12 cellular contexts compared by ENCODE assay signal in genomic region chr1:147762233-147763024, GRCh38. TPM values are rescaled to one million over a fixed set of nuclear protein-coding genes. Genes with fewer than 3 reads are reported as not detected.
DNase-seq lines count a peak whose midpoint lies in the region; ATAC-seq lines count a peak whose summit lies in the region.
"Had no signal": no experiment of that assay in that cellular context is flagged by ENCODE, and none has a peak within 500 bp of the region (broad histone marks: within the 10 kb centered on the region; RNA-seq: fewer than 3 reads in every experiment).

No MANE protein-coding gene starts in this region.

- peak overlapping the region; percentile 6 for H3K27ac Mint-ChIP-seq in activated T-helper 17 cell treated with anti-CD3 and anti-CD28 coated beads, Interleukin-2, amount 50 U/mL, for 72 hours

- intact Hi-C loops in Right ventricle myocardium inferior (cut with DNase I) (no loop called here), cardiac septum (cut with DNase I) (no loop called here)

- H3K9me3 Mint-ChIP-seq in activated T-helper 17 cell treated with anti-CD3 and anti-CD28 coated beads, Interleukin-2, amount 50 U/mL, for 72 hours: no peaks in the 10 kb centered on the region

- peak overlapping the region; percentile 0 for H3K4me3 Mint-ChIP-seq in activated T-helper 17 cell treated with anti-CD3 and anti-CD28 coated beads, Interleukin-2, amount 50 U/mL, for 72 hours

- no peaks in the 10 kb centered on the region for H3K27me3 Mint-ChIP-seq in activated T-helper 17 cell treated with anti-CD3 and anti-CD28 coated beads, Interleukin-2, amount 50 U/mL, for 72 hours

- H3K4me1 Mint-ChIP-seq in activated T-helper 17 cell treated with anti-CD3 and anti-CD28 coated beads, Interleukin-2, amount 50 U/mL, for 72 hours: peaks cover 15% of the 10 kb centered on the region

- H3K36me3 Mint-ChIP-seq in activated T-helper 17 cell treated with anti-CD3 and anti-CD28 coated beads, Interleukin-2, amount 50 U/mL, for 72 hours (ENCODE audit: low read depth): no peaks in the 10 kb centered on the region

- ATAC-seq in Right ventricle myocardium inferior (peak; percentile 37), HG02763 (IDR thresholded peaks at IDR 0.05; ENCODE audit: unreplicated experiment) (no peak), HG02759 (IDR thresholded peaks at IDR 0.05; ENCODE audit: unreplicated experiment) (no peak), GM18870 (IDR thresholded peaks at IDR 0.05; ENCODE audit: unreplicated experiment) (no peak)
- peak; percentile 49 for ATAC-seq in activated T-helper 17 cell treated with anti-CD3 and anti-CD28 coated beads, Interleukin-2, amount 50 U/mL, for 72 hours (replicated peaks)

- DNase-seq in Right ventricle myocardium inferior (ENCODE audit: missing footprints) (no peak), cardiac septum (ENCODE audit: low spot score) (no peak), islet precursor cell (peak; percentile 61), pons (ENCODE audit: low spot score) (no peak)
- DNase-seq: activated CD8-positive, alpha-beta memory T cell treated with anti-CD3 and anti-CD28 coated beads for 24 hours; SJCRH30; stimulated activated CD8-positive, alpha-beta memory T cell treated with anti-CD3 and anti-CD28 coated beads, Interleukin-4, amount 100 ng/mL, for 48 hours had no signal

RNA-seq across cellular contexts. Expression of gene GJA5, which starts 2.0 kb away (rescaled TPM):
- total RNA-seq in Right ventricle myocardium inferior (11.3 TPM), cardiac septum (9.9 TPM)
- total RNA-seq in activated T-helper 17 cell treated with anti-CD3 and anti-CD28 coated beads, Interleukin-2, amount 50 U/mL, for 72 hours: not detected
- total RNA-seq: bronchial epithelial cell, SJCRH30 had no signal

Comparison
In these comparisons a context has a peak if more than half of its experiments do, and no peak if none do; other contexts are left out.
1. ATAC-seq: peak in Right ventricle myocardium inferior (single experiment) and activated T-helper 17 cell treated with anti-CD3 and anti-CD28 coated beads, Interleukin-2, amount 50 U/mL, for 72 hours (single experiment); none in HG02763 (single experiment), HG02759 (single experiment) and GM18870 (single experiment).
2. RNA of gene GJA5, which starts 2.0 kb away (total RNA-seq): 11.3 TPM in Right ventricle myocardium inferior (single experiment) and 9.9 TPM in cardiac septum (single experiment); not detected in activated T-helper 17 cell treated with anti-CD3 and anti-CD28 coated beads, Interleukin-2, amount 50 U/mL, for 72 hours; every median in the first group is over 10 times any median in the second.